In genomic region chr1:11980676-11980972, GRCh38 we compare ENCODE assay signal across 8 cellular contexts. TPM values are rescaled to one million over a fixed set of nuclear protein-coding genes. Genes with fewer than 3 reads are reported as not detected.
DNase-seq lines count a peak whose midpoint lies in the region; ATAC-seq and TF ChIP-seq lines count a peak whose summit lies in the region.

No MANE protein-coding gene starts in this region.

- H3K27ac Mint-ChIP-seq in CD4-positive, alpha-beta memory T cell = peak overlapping the region; percentile 93 to 97 (median 96)
- H3K27ac Mint-ChIP-seq in neural progenitor cell = peak overlapping the region; percentile 92

- peak overlapping the region; percentile 92 for H3K4me2 ChIP-seq in neural progenitor cell

- H3F3A ChIP-seq in neural progenitor cell (ENCODE audit: low read depth) = peaks cover 9% of the 10 kb centered on the region

- peaks cover 14% of the 10 kb centered on the region for H4K20me1 ChIP-seq in neural progenitor cell (ENCODE audit: low read depth)

- intact Hi-C loops in CD4-positive, alpha-beta memory T cell (cut with micrococcal nuclease) = loop anchor here (1.0 to 10.0 kb wide), 5 partner anchors 39 to 176 kb away; partner anchors contain the start of genes CLCN6, KIAA2013, MIIP and MTHFR

- H3K27me3 Mint-ChIP-seq in CD4-positive, alpha-beta memory T cell = no peaks in the 10 kb centered on the region
- H3K27me3 Mint-ChIP-seq in neural progenitor cell (ENCODE audit: insufficient read depth, low read depth) = peaks cover 6% of the 10 kb centered on the region

- ATAC-seq in GM21360 (IDR thresholded peaks at IDR 0.05; ENCODE audit: unreplicated experiment) (no peak), HG02840 (IDR thresholded peaks at IDR 0.05; ENCODE audit: low FRiP score, unreplicated experiment) (no peak)

- H3K27ac ChIP-seq in CD4-positive, alpha-beta memory T cell (ENCODE audit: low read depth, low read length) = peak overlapping the region; percentile 93
- H3K27ac ChIP-seq in effector memory CD4-positive, alpha-beta T cell (ENCODE audit: insufficient read depth, low read length, poor library complexity, severe bottlenecking) = peak overlapping the region; percentile 97
- H3K27ac ChIP-seq in neural progenitor cell = peak overlapping the region; percentile 72

- H3K4me1 ChIP-seq in CD4-positive, alpha-beta memory T cell (ENCODE audit: insufficient read depth, low read length) = peaks cover 39% of the 10 kb centered on the region
- H3K4me1 ChIP-seq in effector memory CD4-positive, alpha-beta T cell (ENCODE audit: control insufficient read depth, insufficient read depth, low read length, poor library complexity, severe bottlenecking) = peaks cover 8% of the 10 kb centered on the region
- H3K4me1 ChIP-seq in neural progenitor cell = peaks cover 4% of the 10 kb centered on the region

- peak overlapping the region; percentile 79 for H3K9ac ChIP-seq in neural progenitor cell

- H3K9me3 ChIP-seq in CD4-positive, alpha-beta memory T cell (ENCODE audit: control insufficient read depth in 1 of 2, low read length in 2 of 2) = no peaks in the 10 kb centered on the region
- H3K9me3 ChIP-seq in effector memory CD4-positive, alpha-beta T cell (ENCODE audit: control insufficient read depth, low read length) = no peaks in the 10 kb centered on the region
- H3K9me3 ChIP-seq in neural progenitor cell (ENCODE audit: low read depth) = no peaks in the 10 kb centered on the region

- H2AFZ ChIP-seq in neural progenitor cell (replicated peaks) = peak overlapping the region; percentile 35

- H3K4me3 ChIP-seq in CD4-positive, alpha-beta memory T cell (ENCODE audit: low read length in 2 of 2) = peak overlapping the region; percentile 69 to 82
- H3K4me3 ChIP-seq in NB4 (ENCODE audit: low read depth, low read length) (peak overlapping the region; percentile 99), neural progenitor cell (peak overlapping the region; percentile 57)
- H3K4me3 ChIP-seq in effector memory CD4-positive, alpha-beta T cell (ENCODE audit: insufficient read depth, low read depth, low read length, poor library complexity, severe bottlenecking) = peak overlapping the region; percentile 91

- no peak for TF ChIP-seq POLR2A in NB4 (IDR thresholded peaks at IDR 0.05; ENCODE audit: extremely low read depth, insufficient read length)

- peak overlapping the region; percentile 90 to 98 (median 93) for H3K4me3 Mint-ChIP-seq in CD4-positive, alpha-beta memory T cell
- H3K4me3 Mint-ChIP-seq in neural progenitor cell = peak overlapping the region; percentile 95

- CTCF ChIA-PET in CD4-positive, alpha-beta memory T cell (lab: Charles Lee; ENCODE audit: partially characterized antibody) = interaction anchor here (1.2 to 1.4 kb wide), 3 partner anchors 73 to 143 kb away, joined by 3 to 4 read pairs (median 3); no protein-coding TSS in a partner anchor

- peaks cover 48% of the 10 kb centered on the region for H3K79me2 ChIP-seq in neural progenitor cell (ENCODE audit: low read depth)

- peaks cover 19 to 38% of the 10 kb centered on the region in 2 donors for H3K36me3 Mint-ChIP-seq in CD4-positive, alpha-beta memory T cell
- peaks cover 11% of the 10 kb centered on the region for H3K36me3 Mint-ChIP-seq in neural progenitor cell

- H3K36me3 ChIP-seq in CD4-positive, alpha-beta memory T cell (ENCODE audit: insufficient read depth, low read length) = peaks cover 32% of the 10 kb centered on the region
- peaks cover 31% of the 10 kb centered on the region for H3K36me3 ChIP-seq in effector memory CD4-positive, alpha-beta T cell (ENCODE audit: control insufficient read depth, insufficient read depth, low read length)
- H3K36me3 ChIP-seq in neural progenitor cell = no peaks in the 10 kb centered on the region

- H3K4me1 Mint-ChIP-seq in CD4-positive, alpha-beta memory T cell = peaks cover 31 to 54% (median 41%) of the 10 kb centered on the region in 4 donors
- peaks cover 26% of the 10 kb centered on the region for H3K4me1 Mint-ChIP-seq in neural progenitor cell

- DNase-seq in CD4-positive, alpha-beta memory T cell = no peak
- DNase-seq in NB4 (ENCODE audit: low read depth) (no peak), neural progenitor cell (ENCODE audit: low spot score) (no peak), NCI-H1694 (lab: John Stamatoyannopoulos, UW) (no peak), SKM-1 (lab: John Stamatoyannopoulos, UW; ENCODE audit: unreplicated experiment) (no peak)
- DNase-seq in effector memory CD4-positive, alpha-beta T cell = no peak

- POLR2A ChIA-PET in CD4-positive, alpha-beta memory T cell (lab: Charles Lee; ENCODE audit: partially characterized antibody) = interaction anchor here (0.9 to 6.7 kb wide), 9 partner anchors 10 to 177 kb away, joined by 3 to 126 read pairs (median 6); partner anchors contain the start of genes MIIP and PLOD1

- H3K27me3 ChIP-seq in CD4-positive, alpha-beta memory T cell (ENCODE audit: insufficient read depth, low read length) = no peaks in the 10 kb centered on the region
- H3K27me3 ChIP-seq in effector memory CD4-positive, alpha-beta T cell (replicated peaks; ENCODE audit: control insufficient read depth, insufficient read depth, low read length, poor library complexity, severe bottlenecking) = no peaks in the 10 kb centered on the region
- no peaks in the 10 kb centered on the region for H3K27me3 ChIP-seq in neural progenitor cell

- TF ChIP-seq CTCF in NB4 (IDR thresholded peaks at IDR 0.05; ENCODE audit: low read depth, low read length) = no peak
- TF ChIP-seq CTCF in neural progenitor cell (IDR thresholded peaks at IDR 0.05) = no peak

- no peaks in the 10 kb centered on the region for H3K9me3 Mint-ChIP-seq in CD4-positive, alpha-beta memory T cell
- no peaks in the 10 kb centered on the region for H3K9me3 Mint-ChIP-seq in neural progenitor cell

RNA-seq across cellular contexts. Expression of gene MFN2, which starts 0.4 kb away (rescaled TPM):
- total RNA-seq in CD4-positive, alpha-beta memory T cell = 10 to 100 TPM; 44.0 to 53.7 TPM
- 10 to 100 TPM; 29.0 to 29.5 TPM for polyA plus RNA-seq in CD4-positive, alpha-beta memory T cell
- total RNA-seq in neural progenitor cell (ENCODE audit: low replicate concordance) = 29.6 and 41.9 TPM in 2 replicates

RNA-seq across cellular contexts. Expression of gene MIIP, which starts 38.7 kb away (rescaled TPM):
- 10 to 100 TPM; 34.7 to 35.6 TPM for total RNA-seq in CD4-positive, alpha-beta memory T cell
- polyA plus RNA-seq in CD4-positive, alpha-beta memory T cell = 10 to 100 TPM; 26.4 to 27.0 TPM
- 26.3 and 83.4 TPM in 2 replicates for total RNA-seq in neural progenitor cell (ENCODE audit: low replicate concordance)

RNA-seq across cellular contexts. Expression of gene PLOD1, which starts 46.1 kb away (rescaled TPM):
- 1 to 10 TPM; 2.9 to 3.6 TPM for total RNA-seq in CD4-positive, alpha-beta memory T cell
- 1 to 10 TPM; 2.5 to 2.6 TPM for polyA plus RNA-seq in CD4-positive, alpha-beta memory T cell
- total RNA-seq in neural progenitor cell (ENCODE audit: low replicate concordance) = 27.2 and 73.5 TPM in 2 replicates

RNA-seq across cellular contexts. Expression of gene KIAA2013, which starts 54.4 kb away (rescaled TPM):
- total RNA-seq in CD4-positive, alpha-beta memory T cell = 10 to 100 TPM; 34.5 to 34.6 TPM
- polyA plus RNA-seq in CD4-positive, alpha-beta memory T cell = 10 to 100 TPM; 28.4 to 52.6 TPM
- total RNA-seq in neural progenitor cell (ENCODE audit: low replicate concordance) = 17.3 and 51.9 TPM in 2 replicates
